29 cellular contexts compared by ENCODE assay signal in genomic region chr19:19079571-19079970, GRCh38.
"Had no signal": no experiment of that assay in that cellular context is flagged by ENCODE, and none has a peak within 500 bp of the region (broad histone marks: within the 10 kb centered on the region; RNA-seq: fewer than 3 reads in every experiment).

No MANE protein-coding gene starts in this region.

- DNase-seq: activated B cell treated with CpG ODN at 0.5 μM for 24 hours; activated CD4-positive, alpha-beta memory T cell treated with anti-CD3 and anti-CD28 coated beads for 36 hours; activated CD4-positive, alpha-beta T cell treated with anti-CD3 and anti-CD28 coated beads for 4 hours; activated CD4-positive, alpha-beta T cell treated with anti-CD3 and anti-CD28 coated beads, Interleukin-2, amount 50 U/mL, for 1 hour; activated CD4-positive, CD25-positive, alpha-beta regulatory T cell treated with anti-CD3 and anti-CD28 coated beads, Interleukin-2, amount 50 U/mL, for 72 hours; activated CD8-positive, alpha-beta memory T cell treated with anti-CD3 and anti-CD28 coated beads, Interleukin-2, amount 50 U/mL, for 4 hours; activated gamma-delta T cell treated with Interleukin-2 at 50 U/mL for 16 hours; activated naive CD4-positive, alpha-beta T cell treated with anti-CD3 and anti-CD28 coated beads, Interleukin-2, amount 10 ng/mL, durations not matched to agents 7 days and 5 days; activated naive CD8-positive, alpha-beta T cell treated with anti-CD3 and anti-CD28 coated beads for 36 hours; activated T-cell treated with anti-CD3 and anti-CD28 coated beads for 4 hours; activated T-cell treated with anti-CD3 and anti-CD28 coated beads, Interleukin-2, amount 50 U/mL, for 4 hours; amniotic stem cell; aorta; brain microvascular endothelial cell; central memory CD4-positive, alpha-beta T cell; NCI-H1092; NCI-H1436 treated with DMSO at 0.1 percent for 48 hours; NCI-H1694 treated with DMSO at 0.1 percent for 48 hours; NCI-H2029; NCI-H345; NCI-H524 treated with DMSO at 0.1 percent for 48 hours; SHP77; SJCRH30; SK-N-SH had no signal

- ATAC-seq: activated T-cell treated with anti-CD3 and anti-CD28 coated beads, Interleukin-2, amount 50 U/mL, for 4 hours; Panc1 had no signal

- H3K9me3 Mint-ChIP-seq: activated B cell treated with CpG ODN at 0.5 μM for 24 hours; activated CD4-positive, alpha-beta memory T cell treated with anti-CD3 and anti-CD28 coated beads for 36 hours; activated naive CD4-positive, alpha-beta T cell treated with anti-CD3 and anti-CD28 coated beads, Interleukin-2, amount 10 ng/mL, durations not matched to agents 7 days and 5 days; activated naive CD8-positive, alpha-beta T cell treated with anti-CD3 and anti-CD28 coated beads for 36 hours; activated T-cell treated with anti-CD3 and anti-CD28 coated beads, Interleukin-2, amount 50 U/mL, for 4 hours; activated T-helper 1 cell treated with anti-CD3 and anti-CD28 coated beads, Interleukin-12 subunit alpha, Interleukin-12 subunit beta, Interleukin-2, Interleukin-4 antibody, amounts not matched to agents 30 ng/mL and 10 ng/mL and 1 ng/mL, durations not matched to agents 14 hours and 24 hours and 36 hours; T-helper 1 cell treated with Interleukin-12 subunit alpha and Interleukin-12 subunit beta and Interleukin-4 antibody, amounts not matched to agents 30 μg/mL and 1 μg/mL, for 36 hours; T-helper 2 cell treated with Interferon-gamma antibody and Interleukin-4, amounts not matched to agents 5 μg/mL and 100 μg/mL, for 36 hours had no signal

- H3K9me3 ChIP-seq: SJCRH30, SK-N-SH had no signal

- H3K36me3 ChIP-seq: brain microvascular endothelial cell, SJCRH30 had no signal

- H3K4me3 ChIP-seq: SJCRH30 had no signal

- H3K4me1 Mint-ChIP-seq: activated naive CD4-positive, alpha-beta T cell treated with anti-CD3 and anti-CD28 coated beads, Interleukin-2, amount 10 ng/mL, durations not matched to agents 7 days and 5 days; activated naive CD8-positive, alpha-beta T cell treated with anti-CD3 and anti-CD28 coated beads for 36 hours had no signal

- FAIRE-seq: TTC549 had no signal

- H3K27me3 ChIP-seq: brain microvascular endothelial cell, SJCRH30 had no signal

- H3K4me3 Mint-ChIP-seq: activated B cell treated with CpG ODN at 0.5 μM for 24 hours; activated CD4-positive, alpha-beta memory T cell treated with anti-CD3 and anti-CD28 coated beads for 36 hours; activated naive CD4-positive, alpha-beta T cell treated with anti-CD3 and anti-CD28 coated beads, Interleukin-2, amount 10 ng/mL, durations not matched to agents 7 days and 5 days; activated naive CD8-positive, alpha-beta T cell treated with anti-CD3 and anti-CD28 coated beads for 36 hours; activated T-cell treated with anti-CD3 and anti-CD28 coated beads, Interleukin-2, amount 50 U/mL, for 4 hours; activated T-helper 1 cell treated with anti-CD3 and anti-CD28 coated beads, Interleukin-12 subunit alpha, Interleukin-12 subunit beta, Interleukin-2, Interleukin-4 antibody, amounts not matched to agents 30 ng/mL and 10 ng/mL and 1 ng/mL, durations not matched to agents 14 hours and 24 hours and 36 hours; T-helper 1 cell treated with Interleukin-12 subunit alpha and Interleukin-12 subunit beta and Interleukin-4 antibody, amounts not matched to agents 30 μg/mL and 1 μg/mL, for 36 hours; T-helper 2 cell treated with Interferon-gamma antibody and Interleukin-4, amounts not matched to agents 5 μg/mL and 100 μg/mL, for 36 hours had no signal

- H3K36me3 Mint-ChIP-seq: activated naive CD8-positive, alpha-beta T cell treated with anti-CD3 and anti-CD28 coated beads for 36 hours had no signal

- H3K27me3 Mint-ChIP-seq: activated B cell treated with CpG ODN at 0.5 μM for 24 hours; activated CD4-positive, alpha-beta memory T cell treated with anti-CD3 and anti-CD28 coated beads for 36 hours; activated naive CD4-positive, alpha-beta T cell treated with anti-CD3 and anti-CD28 coated beads, Interleukin-2, amount 10 ng/mL, durations not matched to agents 7 days and 5 days; activated naive CD8-positive, alpha-beta T cell treated with anti-CD3 and anti-CD28 coated beads for 36 hours had no signal

- H3K9ac ChIP-seq: SK-N-SH had no signal

- H3K4me2 ChIP-seq: SK-N-SH had no signal

- H3K27ac Mint-ChIP-seq: activated B cell treated with CpG ODN at 0.5 μM for 24 hours; activated CD4-positive, alpha-beta memory T cell treated with anti-CD3 and anti-CD28 coated beads for 36 hours; activated naive CD4-positive, alpha-beta T cell treated with anti-CD3 and anti-CD28 coated beads, Interleukin-2, amount 10 ng/mL, durations not matched to agents 7 days and 5 days; activated naive CD8-positive, alpha-beta T cell treated with anti-CD3 and anti-CD28 coated beads for 36 hours; activated T-helper 1 cell treated with anti-CD3 and anti-CD28 coated beads, Interleukin-12 subunit alpha, Interleukin-12 subunit beta, Interleukin-2, Interleukin-4 antibody, amounts not matched to agents 30 ng/mL and 10 ng/mL and 1 ng/mL, durations not matched to agents 14 hours and 24 hours and 36 hours; T-helper 1 cell treated with Interleukin-12 subunit alpha and Interleukin-12 subunit beta and Interleukin-4 antibody, amounts not matched to agents 30 μg/mL and 1 μg/mL, for 36 hours; T-helper 2 cell treated with Interferon-gamma antibody and Interleukin-4, amounts not matched to agents 5 μg/mL and 100 μg/mL, for 36 hours had no signal

- H3K27ac ChIP-seq: brain microvascular endothelial cell, SJCRH30 had no signal
